1 cellular context compared by ENCODE assay signal in the genomic region with DNA sequence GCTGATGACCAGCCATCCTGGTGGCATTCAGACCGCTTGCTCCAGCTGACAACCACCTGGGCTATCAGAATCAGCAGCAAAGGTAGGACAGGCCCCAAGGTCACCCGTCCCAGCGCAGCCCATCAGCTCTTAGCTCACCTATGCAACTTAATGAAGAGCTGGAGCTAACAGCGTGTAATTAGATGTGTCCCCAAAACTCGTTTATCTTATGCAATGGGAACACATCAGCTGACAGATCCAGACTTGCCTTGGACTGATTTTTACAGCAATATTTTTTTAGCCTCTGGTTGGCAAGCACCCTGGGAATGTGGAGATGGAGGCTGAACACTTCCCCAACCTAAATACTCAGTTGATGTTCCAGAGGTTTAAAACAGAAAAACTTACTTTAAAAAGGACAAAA.
TF ChIP-seq lines count a peak whose summit lies in the region.

No MANE protein-coding gene starts in this region.

TF ChIP-seq in IMR-90, 13 proteins besides CTCF, POLR2A, EP300 and RAD21 (continued from another document):
- no peak for TF ChIP-seq RCOR1 (IDR thresholded peaks at IDR 0.05; ENCODE audit: insufficient replicate concordance, low read length)
- TF ChIP-seq FOS (IDR thresholded peaks at IDR 0.05; ENCODE audit: low read depth, low read length): no peak
- no peak for TF ChIP-seq RFX5 (IDR thresholded peaks at IDR 0.05; ENCODE audit: low read depth, low read length)
- no peak for TF ChIP-seq BHLHE40 (IDR thresholded peaks at IDR 0.05; ENCODE audit: low read depth, low read length)
- TF ChIP-seq CHD1 (IDR thresholded peaks at IDR 0.05; ENCODE audit: low read depth, low read length): no peak
- no peak for TF ChIP-seq SMC3 (IDR thresholded peaks at IDR 0.05; ENCODE audit: low read depth, low read length)
- TF ChIP-seq MAZ (IDR thresholded peaks at IDR 0.05; ENCODE audit: borderline replicate concordance, low read depth, low read length): no peak
- TF ChIP-seq MAFK (IDR thresholded peaks at IDR 0.05; ENCODE audit: low read depth, low read length): no peak
